In genomic region chr1:23343246-23344110, GRCh38 we compare ENCODE assay signal across 8 cellular contexts. TPM values are rescaled to one million over a fixed set of nuclear protein-coding genes. Genes with fewer than 3 reads are reported as not detected.
DNase-seq lines count a peak whose midpoint lies in the region; ATAC-seq and TF ChIP-seq lines count a peak whose summit lies in the region.

No MANE protein-coding gene starts in this region.

- no peak for TF ChIP-seq CTCF in RWPE2 (IDR thresholded peaks at IDR 0.05; ENCODE audit: poor library complexity, severe bottlenecking)
- no peak for TF ChIP-seq CTCF in left ventricle myocardium inferior (IDR thresholded peaks at IDR 0.05; ENCODE audit: borderline replicate concordance)

- H3K9me3 ChIP-seq in RWPE2 (ENCODE audit: severe bottlenecking) = no peaks in the 10 kb centered on the region
- no peaks in the 10 kb centered on the region for H3K9me3 ChIP-seq in left ventricle myocardium inferior (replicated peaks)

- peak overlapping the region; percentile 91 for H3K4me3 Mint-ChIP-seq in activated naive CD8-positive, alpha-beta T cell treated with anti-CD3 and anti-CD28 coated beads for 36 hours

- H3K27me3 Mint-ChIP-seq in activated naive CD8-positive, alpha-beta T cell treated with anti-CD3 and anti-CD28 coated beads for 36 hours = no peaks in the 10 kb centered on the region

- H3K4me1 Mint-ChIP-seq in activated naive CD8-positive, alpha-beta T cell treated with anti-CD3 and anti-CD28 coated beads for 36 hours = peaks cover 44% of the 10 kb centered on the region

- H3K27ac Mint-ChIP-seq in activated naive CD8-positive, alpha-beta T cell treated with anti-CD3 and anti-CD28 coated beads for 36 hours = peak overlapping the region; percentile 94

- H3K27ac ChIP-seq in RWPE2 (ENCODE audit: poor library complexity, severe bottlenecking) (peak overlapping the region; percentile 95), left ventricle myocardium inferior (replicated peaks) (peak overlapping the region; percentile 97), rectal smooth muscle tissue (ENCODE audit: low read depth, low read length) (peak overlapping the region; percentile 97)

- ATAC-seq in HG03064 (IDR thresholded peaks at IDR 0.05; ENCODE audit: low read depth, unreplicated experiment) (peak; percentile 18), RWPE2 (ENCODE audit: low read depth) (peak; percentile 15), HG03457 (IDR thresholded peaks at IDR 0.05; ENCODE audit: unreplicated experiment) (no peak)

- intact Hi-C loops in left ventricle myocardium inferior (cut with micrococcal nuclease) = loop anchor here (10.0 kb wide), 1 partner anchor 61 kb away; no protein-coding TSS in a partner anchor

- H3K27me3 ChIP-seq in RWPE2 (ENCODE audit: insufficient read depth, poor library complexity, severe bottlenecking) (no peaks in the 10 kb centered on the region), left ventricle myocardium inferior (ENCODE audit: low read depth) (no peaks in the 10 kb centered on the region), rectal smooth muscle tissue (ENCODE audit: control insufficient read depth, insufficient read depth, low read length) (no peaks in the 10 kb centered on the region)

- H3K36me3 Mint-ChIP-seq in activated naive CD8-positive, alpha-beta T cell treated with anti-CD3 and anti-CD28 coated beads for 36 hours = peaks cover 37% of the 10 kb centered on the region

- H3K9me3 Mint-ChIP-seq in activated naive CD8-positive, alpha-beta T cell treated with anti-CD3 and anti-CD28 coated beads for 36 hours = no peaks in the 10 kb centered on the region

- peak overlapping the region; percentile 77 for H3K9ac ChIP-seq in rectal smooth muscle tissue (ENCODE audit: low read length)

- H3K36me3 ChIP-seq in RWPE2 (ENCODE audit: low read depth) = peaks cover 41% of the 10 kb centered on the region
- H3K36me3 ChIP-seq in left ventricle myocardium inferior = no peaks in the 10 kb centered on the region
- peaks cover 2% of the 10 kb centered on the region for H3K36me3 ChIP-seq in rectal smooth muscle tissue (ENCODE audit: control insufficient read depth, insufficient read depth, low read length)

- H3K4me1 ChIP-seq in RWPE2 (ENCODE audit: insufficient read depth, poor library complexity, severe bottlenecking) (peaks cover 24% of the 10 kb centered on the region), left ventricle myocardium inferior (peaks cover 67% of the 10 kb centered on the region), rectal smooth muscle tissue (ENCODE audit: control insufficient read depth, insufficient read depth, low read length) (peaks cover 34% of the 10 kb centered on the region)

- peak; percentile 35 for DNase-seq in SKM-1 treated with dmso at 0.1 percent for 144 hours (lab: John Stamatoyannopoulos, UW; ENCODE audit: unreplicated experiment)
- no peak for DNase-seq in SKM-1 (lab: John Stamatoyannopoulos, UW; ENCODE audit: unreplicated experiment)
- DNase-seq in RWPE2 (ENCODE audit: low spot score) = no peak
- peak; percentile 67 for DNase-seq in activated naive CD8-positive, alpha-beta T cell treated with anti-CD3 and anti-CD28 coated beads for 36 hours
- DNase-seq in left ventricle myocardium inferior = no peak

- H3K4me3 ChIP-seq in RWPE2 (ENCODE audit: severe bottlenecking) (peak overlapping the region; percentile 79), left ventricle myocardium inferior (peak overlapping the region; percentile 96), rectal smooth muscle tissue (ENCODE audit: low read length) (peak overlapping the region; percentile 94)

RNA-seq across cellular contexts. Expression of gene HNRNPR, which starts 0.6 kb away (rescaled TPM):
- 100 to 1,000 TPM; 207 to 212 TPM for total RNA-seq in activated naive CD8-positive, alpha-beta T cell treated with anti-CD3 and anti-CD28 coated beads for 36 hours
- total RNA-seq in left ventricle myocardium inferior = 54.6 TPM

RNA-seq across cellular contexts. Expression of gene ZNF436, which starts 26.2 kb away (rescaled TPM):
- 1 to 10 TPM; 3.7 to 4.4 TPM for total RNA-seq in activated naive CD8-positive, alpha-beta T cell treated with anti-CD3 and anti-CD28 coated beads for 36 hours
- 11.8 TPM for total RNA-seq in left ventricle myocardium inferior

Comparison
In these comparisons a context has a peak if more than half of its experiments do, and no peak if none do; other contexts are left out.
1. DNase-seq: peak in SKM-1 treated with dmso at 0.1 percent for 144 hours (single experiment) and activated naive CD8-positive, alpha-beta T cell treated with anti-CD3 and anti-CD28 coated beads for 36 hours (single experiment); none in SKM-1 (single experiment), RWPE2 (single experiment) and left ventricle myocardium inferior (single experiment).
2. Peak in every context shown above with its lines, with median percentiles within 50 percentile points of each other: H3K27ac ChIP-seq and H3K4me3 ChIP-seq.